In the genomic region with DNA sequence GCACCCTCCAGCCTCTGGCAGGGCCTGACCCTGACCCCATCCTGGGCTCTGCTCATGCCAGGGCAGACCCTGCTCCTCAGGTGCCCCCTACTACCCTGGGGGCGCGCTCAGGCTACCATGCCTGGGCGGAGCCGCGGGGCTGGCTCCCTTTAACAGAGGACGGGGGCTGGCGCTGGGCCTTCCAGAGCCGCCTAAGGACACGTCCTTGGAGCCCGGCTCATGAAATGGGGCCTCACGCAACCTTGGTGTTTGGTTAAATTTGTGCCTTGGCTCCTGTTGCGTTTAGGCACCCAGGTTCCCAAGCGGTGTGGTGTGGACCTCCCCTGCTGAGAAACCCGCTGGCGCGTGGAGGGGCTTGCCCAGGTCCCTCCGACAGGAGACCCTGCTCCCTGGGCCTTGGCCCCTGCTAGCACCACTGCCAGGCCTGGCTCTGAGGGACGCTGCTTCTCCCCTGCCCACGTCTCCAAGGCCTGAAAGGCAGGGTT, we compare ENCODE assay signal across 15 cellular contexts.
"Had no signal": no experiment of that assay in that cellular context is flagged by ENCODE, and none has a peak within 500 bp of the region (broad histone marks: within the 10 kb centered on the region; RNA-seq: fewer than 3 reads in every experiment).

No MANE protein-coding gene starts in this region.

- H3K27ac Mint-ChIP-seq: immature natural killer cell, nephron had no signal

- H3K27ac ChIP-seq: ovary, thyroid gland, uterus had no signal

- H3K9me3 ChIP-seq: esophagus squamous epithelium, ovary, thyroid gland, uterus had no signal

- H3K4me3 ChIP-seq: esophagus squamous epithelium, ovary, thyroid gland, uterus had no signal

- H3K4me3 Mint-ChIP-seq: activated naive CD8-positive, alpha-beta T cell treated with anti-CD3 and anti-CD28 coated beads, Interleukin-2, amount 10 ng/mL, durations not matched to agents 7 days and 5 days; activated T-cell treated with anti-CD3 and anti-CD28 coated beads, Interleukin-2, amount 50 U/mL, for 72 hours; immature natural killer cell had no signal

- H3K27me3 ChIP-seq: esophagus squamous epithelium, ovary, thyroid gland, uterus had no signal

- H3K36me3 ChIP-seq: ovary, uterus had no signal

- ATAC-seq: activated CD4-positive, CD25-positive, alpha-beta regulatory T cell treated with anti-CD3 and anti-CD28 coated beads, Interleukin-2, amount 50 U/mL, for 24 hours; activated T-cell treated with anti-CD3 and anti-CD28 coated beads, Interleukin-2, amount 50 U/mL, for 72 hours; left colon had no signal

- DNase-seq: activated CD4-positive, alpha-beta T cell treated with anti-CD3 and anti-CD28 coated beads, Interleukin-2, amount 50 U/mL, for 4 hours; activated naive CD8-positive, alpha-beta T cell treated with anti-CD3 and anti-CD28 coated beads, Interleukin-2, amount 10 ng/mL, durations not matched to agents 7 days and 5 days; activated T-cell treated with anti-CD3 and anti-CD28 coated beads, Interleukin-2, amount 50 U/mL, for 72 hours; aorta; esophagus squamous epithelium; foreskin fibroblast; glutamatergic neuron; immature natural killer cell; left colon; stimulated activated CD4-positive, alpha-beta T cell treated with anti-CD3 and anti-CD28 coated beads, Interleukin-4, amount 100 ng/mL, for 4 hours; thyroid gland; uterus had no signal

- H3K9me3 Mint-ChIP-seq: activated naive CD8-positive, alpha-beta T cell treated with anti-CD3 and anti-CD28 coated beads, Interleukin-2, amount 10 ng/mL, durations not matched to agents 7 days and 5 days; activated T-cell treated with anti-CD3 and anti-CD28 coated beads, Interleukin-2, amount 50 U/mL, for 72 hours; immature natural killer cell; nephron had no signal

- H3K27me3 Mint-ChIP-seq: activated naive CD8-positive, alpha-beta T cell treated with anti-CD3 and anti-CD28 coated beads, Interleukin-2, amount 10 ng/mL, durations not matched to agents 7 days and 5 days had no signal

- H3K36me3 Mint-ChIP-seq: activated naive CD8-positive, alpha-beta T cell treated with anti-CD3 and anti-CD28 coated beads, Interleukin-2, amount 10 ng/mL, durations not matched to agents 7 days and 5 days; immature natural killer cell had no signal
